ENCODE assay signal across 28 cellular contexts in genomic region chr15:77571741-77572140, GRCh38.
DNase-seq lines count a peak whose midpoint lies in the region; ATAC-seq, FAIRE-seq and TF ChIP-seq lines count a peak whose summit lies in the region.
"Had no signal": no experiment of that assay in that cellular context is flagged by ENCODE, and none has a peak within 500 bp of the region (broad histone marks: within the 10 kb centered on the region; RNA-seq: fewer than 3 reads in every experiment).

No MANE protein-coding gene starts in this region.

- H3K4me3 Mint-ChIP-seq in astrocyte (ENCODE audit: unreplicated experiment): no peak overlapping the region
- H3K4me3 Mint-ChIP-seq: CD14-positive monocyte; CD4-positive, alpha-beta memory T cell; CD4-positive, CD25-positive, alpha-beta regulatory T cell; CD8-positive, alpha-beta memory T cell had no signal

- H3K4me1 ChIP-seq in HepG2 (ENCODE audit: insufficient read depth, low read length): peaks cover 35% of the 10 kb centered on the region
- H3K4me1 ChIP-seq in right lobe of liver: peaks cover 0 to 17% (median 0%) of the 10 kb centered on the region in 4 donors
- peaks cover 7% of the 10 kb centered on the region for H3K4me1 ChIP-seq in astrocyte (ENCODE audit: insufficient read depth, low read length)
- peaks cover 21 to 25% of the 10 kb centered on the region in 2 donors for H3K4me1 ChIP-seq in neuronal stem cell (ENCODE audit: control insufficient read depth in 2 of 2, insufficient read depth in 1 of 2, low read depth in 1 of 2, low read length in 2 of 2)
- H3K4me1 ChIP-seq in smooth muscle cell (ENCODE audit: low read depth): peaks cover 20% of the 10 kb centered on the region

- ATAC-seq in HepG2 (no peak), right lobe of liver (no peak)
- ATAC-seq: GM12878 had no signal

- H3K4ac ChIP-seq in neuronal stem cell (ENCODE audit: low read length): no peak overlapping the region

- TF ChIP-seq CTCF in HepG2 (CRISPR knock-in tag; IDR thresholded peaks at IDR 0.05): no peak
- TF ChIP-seq CTCF in right lobe of liver (IDR thresholded peaks at IDR 0.05): no peak
- TF ChIP-seq CTCF in astrocyte (IDR thresholded peaks at IDR 0.05; ENCODE audit: insufficient read depth, low read depth, low read length): no peak
- no peak for TF ChIP-seq CTCF in smooth muscle cell (IDR thresholded peaks at IDR 0.05; ENCODE audit: borderline replicate concordance, insufficient read depth, poor library complexity, severe bottlenecking)

- no peak overlapping the region for H2BK5ac ChIP-seq in neuronal stem cell (ENCODE audit: low read length)

- H2AK5ac ChIP-seq in neuronal stem cell (ENCODE audit: low read depth, low read length): peak overlapping the region; percentile 10

- H3K27ac ChIP-seq in HepG2 (ENCODE audit: extremely low read length, insufficient read depth, low read length): no peak overlapping the region
- H3K27ac ChIP-seq in right lobe of liver: no peak overlapping the region
- no peak overlapping the region for H3K27ac ChIP-seq in astrocyte (ENCODE audit: low read depth, low read length)
- no peak overlapping the region for H3K27ac ChIP-seq in neuronal stem cell (replicated peaks; ENCODE audit: low read length)
- no peak overlapping the region for H3K27ac ChIP-seq in smooth muscle cell (ENCODE audit: low read depth)
- H3K27ac ChIP-seq: BLaER1 had no signal

- H4K8ac ChIP-seq in neuronal stem cell (ENCODE audit: low read depth, low read length): no peak overlapping the region

- no peaks in the 10 kb centered on the region for H3K36me3 ChIP-seq in HepG2 (replicated peaks in 1 of 2; ENCODE audit: control insufficient read depth in 1 of 2, insufficient read depth in 2 of 2, low read length in 2 of 2)
- no peaks in the 10 kb centered on the region for H3K36me3 ChIP-seq in right lobe of liver
- no peaks in the 10 kb centered on the region for H3K36me3 ChIP-seq in astrocyte (ENCODE audit: insufficient read depth, low read length)
- no peaks in the 10 kb centered on the region for H3K36me3 ChIP-seq in neuronal stem cell (replicated peaks in 1 of 2; ENCODE audit: control insufficient read depth in 2 of 2, insufficient read depth in 2 of 2, low read length in 2 of 2)
- H3K36me3 ChIP-seq in smooth muscle cell (ENCODE audit: low read depth): no peaks in the 10 kb centered on the region
- H3K36me3 ChIP-seq: BE2C, BLaER1 had no signal

- DNase-seq in HepG2 (ENCODE audit: low spot score) (no peak), right lobe of liver (no peak), astrocyte (ENCODE audit: low read depth) (no peak), neuronal stem cell (ENCODE audit: low spot score) (no peak), smooth muscle cell (lab: John Stamatoyannopoulos, UW; ENCODE audit: unreplicated experiment) (no peak)
- no peak for DNase-seq in stimulated activated naive CD4-positive, alpha-beta T cell treated with Interleukin-2 at 50 U/mL for 16 hours (lab: John Stamatoyannopoulos, UW)
- DNase-seq: 8988T; ACHN; BE2C; C1 segment of cervical spinal cord; CD4-positive, alpha-beta memory T cell; CD4-positive, CD25-positive, alpha-beta regulatory T cell; CD8-positive, alpha-beta memory T cell; COR-L47; DMS 273 treated with DMSO at 0.1 percent for 48 hours; DMS153; DMS53; DMS79; DND-41; EL; GDM1 had no signal

- intact Hi-C loops in HepG2 (cut with micrococcal nuclease; ENCODE audit: unreplicated experiment): no loop called here
- intact Hi-C loops in right lobe of liver (cut with DNase I): no loop called here

- peaks cover 12% of the 10 kb centered on the region for H3F3A ChIP-seq in smooth muscle cell (ENCODE audit: low read depth)

- TF ChIP-seq POLR2A in HepG2 (IDR thresholded peaks at IDR 0.05; ENCODE audit: insufficient read depth in 1 of 2, low read depth in 2 of 2, low read length in 2 of 2): no peak
- no peak for TF ChIP-seq POLR2A in right lobe of liver (IDR thresholded peaks at IDR 0.05)

- no peaks in the 10 kb centered on the region for H4K20me1 ChIP-seq in HepG2 (ENCODE audit: insufficient read depth, low read length)
- H4K20me1 ChIP-seq in astrocyte (ENCODE audit: insufficient read depth, low read length): no peaks in the 10 kb centered on the region
- no peaks in the 10 kb centered on the region for H4K20me1 ChIP-seq in smooth muscle cell (ENCODE audit: low read depth)
- H4K20me1 ChIP-seq: BLaER1 had no signal

- TF ChIP-seq RAD21 in HepG2 (CRISPR knock-in tag; IDR thresholded peaks at IDR 0.05): no peak

- H3K4me1 Mint-ChIP-seq in astrocyte (ENCODE audit: low read depth, unreplicated experiment): peaks cover 4% of the 10 kb centered on the region

- H2AFZ ChIP-seq in HepG2 (ENCODE audit: low read length): no peak overlapping the region
- H2AFZ ChIP-seq in astrocyte (ENCODE audit: low read depth, low read length): no peak overlapping the region
- H2AFZ ChIP-seq in neuronal stem cell (ENCODE audit: low read length): no peak overlapping the region
- H2AFZ ChIP-seq in smooth muscle cell (ENCODE audit: low read depth): no peak overlapping the region

- H3K9me3 ChIP-seq in HepG2 (ENCODE audit: low read length): no peaks in the 10 kb centered on the region
- no peaks in the 10 kb centered on the region for H3K9me3 ChIP-seq in right lobe of liver
- no peaks in the 10 kb centered on the region for H3K9me3 ChIP-seq in astrocyte (ENCODE audit: insufficient read depth, low read depth, low read length)
- H3K9me3 ChIP-seq in neuronal stem cell (replicated peaks in 1 of 2; ENCODE audit: control insufficient read depth in 2 of 2, insufficient read depth in 1 of 2, low read depth in 1 of 2, low read length in 2 of 2): no peaks in the 10 kb centered on the region
- no peaks in the 10 kb centered on the region for H3K9me3 ChIP-seq in smooth muscle cell (replicated peaks; ENCODE audit: low read depth)
- H3K9me3 ChIP-seq: BE2C, BLaER1 had no signal

- H3K23ac ChIP-seq in neuronal stem cell (ENCODE audit: low read depth, low read length, poor library complexity): no peak overlapping the region

- CTCF ChIA-PET in HepG2 (lab: Yijun Ruan, JAX; ENCODE audit: low intra/inter-chr PET ratio, low total read pairs): no interaction called here

- no peaks in the 10 kb centered on the region for H3K79me2 ChIP-seq in HepG2 (ENCODE audit: insufficient read depth, low read length)
- H3K79me2 ChIP-seq in astrocyte (ENCODE audit: insufficient read depth, low read length): no peaks in the 10 kb centered on the region
- H3K79me2 ChIP-seq in smooth muscle cell (ENCODE audit: low read depth): no peaks in the 10 kb centered on the region

- in situ Hi-C loops in HepG2 (cut with HindIII; ENCODE audit: extremely low pct_ligation_motif_present, low pct_unique_long_range_greater_than_20kb): no loop called here

- H3K9me3 Mint-ChIP-seq in astrocyte (ENCODE audit: unreplicated experiment): no peaks in the 10 kb centered on the region
- H3K9me3 Mint-ChIP-seq: CD8-positive, alpha-beta memory T cell had no signal

- no peak overlapping the region for H3K14ac ChIP-seq in neuronal stem cell (ENCODE audit: low read length)

- H4K91ac ChIP-seq in neuronal stem cell (ENCODE audit: low read depth, low read length, poor library complexity): no peak overlapping the region

- peak overlapping the region; percentile 62 for H3K27ac Mint-ChIP-seq in astrocyte (ENCODE audit: unreplicated experiment)
- H3K27ac Mint-ChIP-seq: CD14-positive monocyte; CD4-positive, alpha-beta memory T cell; CD4-positive, CD25-positive, alpha-beta regulatory T cell; CD8-positive, alpha-beta memory T cell had no signal

- H3K27me3 Mint-ChIP-seq in astrocyte (ENCODE audit: low read depth, unreplicated experiment): peaks cover 54% of the 10 kb centered on the region
- H3K27me3 Mint-ChIP-seq: CD4-positive, alpha-beta memory T cell had no signal

- H3K27me3 ChIP-seq in HepG2 (ENCODE audit: control insufficient read depth in 1 of 2, insufficient read depth in 2 of 2, low read length in 2 of 2) (peaks cover 0 to 10% of the 10 kb centered on the region in 2 experiments; a peak in 3 of 5 replicates), right lobe of liver (no peaks in the 10 kb centered on the region), astrocyte (ENCODE audit: insufficient read depth, low read length) (peaks cover 11% of the 10 kb centered on the region), neuronal stem cell (ENCODE audit: control insufficient read depth in 3 of 3, insufficient read depth in 3 of 3, low read depth in 1 of 3, low read length in 3 of 3) (no peaks in the 10 kb centered on the region), smooth muscle cell (ENCODE audit: low read depth) (no peaks in the 10 kb centered on the region)
- H3K27me3 ChIP-seq: BE2C, BLaER1 had no signal

- no peak overlapping the region for H2BK12ac ChIP-seq in neuronal stem cell (ENCODE audit: low read length)

- FAIRE-seq in HepG2 (lab: Jason Lieb, UNC): no peak
- no peak for FAIRE-seq in astrocyte (lab: Jason Lieb, UNC)
- FAIRE-seq: A204.1, GM12878, GM12892, GM18507, GM19239 had no signal

- BruUV-seq in HepG2 (replicated peaks; lab: Mats Ljungman, UMichigan): no TSS peak

- H3K4me2 ChIP-seq in HepG2 (ENCODE audit: low read depth, low read length) (no peak overlapping the region), astrocyte (ENCODE audit: low read length) (no peak overlapping the region), neuronal stem cell (ENCODE audit: insufficient read depth, low read length, poor library complexity, severe bottlenecking) (no peak overlapping the region), smooth muscle cell (no peak overlapping the region)
- H3K4me2 ChIP-seq: BLaER1 had no signal

- WGBS in HepG2 (ENCODE audit: low lambda C conversion rate): 57% methylated on average over 13 of the region's 15 CpGs
- 87% methylated on average over 3 of the region's 15 CpGs for WGBS in right lobe of liver (ENCODE audit: insufficient coverage, low coverage, low lambda C conversion rate, missing lambda C conversion rate)
- no CpG with 5 or more reads among the region's 15 CpGs for WGBS in neuronal stem cell (ENCODE audit: extremely low coverage in 2 of 2, insufficient read length in 2 of 2, insufficient replicate concordance in 1 of 2), 2 donors
- WGBS in smooth muscle cell (ENCODE audit: low lambda C conversion rate): 97% methylated on average over 15 of the region's 15 CpGs

- H3K9ac ChIP-seq in HepG2 (ENCODE audit: insufficient read depth, low read depth, low read length): no peak overlapping the region
- H3K9ac ChIP-seq in astrocyte (ENCODE audit: low read length): no peak overlapping the region
- no peak overlapping the region for H3K9ac ChIP-seq in neuronal stem cell (ENCODE audit: low read depth, low read length, poor library complexity)
- no peak overlapping the region for H3K9ac ChIP-seq in smooth muscle cell (ENCODE audit: low read depth)
- H3K9ac ChIP-seq: BLaER1 had no signal

- TF ChIP-seq EP300 in HepG2 (IDR thresholded peaks at IDR 0.05; ENCODE audit: low read depth in 2 of 2, low read length in 2 of 2): no peak
- no peak for TF ChIP-seq EP300 in HepG2 (CRISPR knock-in tag; IDR thresholded peaks at IDR 0.05; ENCODE audit: borderline replicate concordance)

- H2BK15ac ChIP-seq in neuronal stem cell (ENCODE audit: low read length): no peak overlapping the region

- H2BK120ac ChIP-seq in neuronal stem cell (ENCODE audit: low read depth, low read length): no peak overlapping the region

- H3K18ac ChIP-seq in neuronal stem cell (ENCODE audit: low read length): no peak overlapping the region

- H3K79me1 ChIP-seq in neuronal stem cell (ENCODE audit: low read depth, low read length): no peaks in the 10 kb centered on the region

- H3K36me3 Mint-ChIP-seq in astrocyte (ENCODE audit: low read depth, unreplicated experiment): no peaks in the 10 kb centered on the region
- H3K36me3 Mint-ChIP-seq: CD14-positive monocyte; CD4-positive, alpha-beta memory T cell; CD4-positive, CD25-positive, alpha-beta regulatory T cell; CD8-positive, alpha-beta memory T cell had no signal

- H3K4me3 ChIP-seq in HepG2 (replicated peaks in 1 of 3; ENCODE audit: insufficient read depth in 1 of 3, low read depth in 2 of 3, low read length in 3 of 3): no peak overlapping the region
- no peak overlapping the region for H3K4me3 ChIP-seq in right lobe of liver
- H3K4me3 ChIP-seq in astrocyte (ENCODE audit: insufficient read depth, low read depth, low read length): no peak overlapping the region
- H3K4me3 ChIP-seq in neuronal stem cell (ENCODE audit: low read length in 2 of 2): no peak overlapping the region
- H3K4me3 ChIP-seq in smooth muscle cell: no peak overlapping the region
- H3K4me3 ChIP-seq: BLaER1, GM12878 had no signal

- POLR2A ChIA-PET in HepG2 (lab: Yijun Ruan, JAX): no interaction called here
